Comparison of ENCODE assay signal across 10 cellular contexts in genomic region chr5:1103093-1103492, GRCh38. TPM values are rescaled to one million over a fixed set of nuclear protein-coding genes. Genes with fewer than 3 reads are reported as not detected.
DNase-seq lines count a peak whose midpoint lies in the region; ATAC-seq and TF ChIP-seq lines count a peak whose summit lies in the region.
"Had no signal": no experiment of that assay in that cellular context is flagged by ENCODE, and none has a peak within 500 bp of the region (broad histone marks: within the 10 kb centered on the region; RNA-seq: fewer than 3 reads in every experiment).

No MANE protein-coding gene starts in this region.

- 84 to 90% (median 87%) methylated on average over 5 to 11 of the region's 11 CpGs for WGBS in adrenal gland, 4 donors
- WGBS in liver: 28% methylated on average over 11 of the region's 11 CpGs

- intact Hi-C loops in adrenal gland (cut with DNase I): no loop called here

- H3K4me1 ChIP-seq in adrenal gland (replicated peaks in 1 of 2) (peaks cover 18 to 48% of the 10 kb centered on the region in 2 donors), liver (ENCODE audit: control insufficient read depth in 4 of 4, insufficient read depth in 4 of 4, low read length in 3 of 4) (peaks cover 30 to 93% (median 70%) of the 10 kb centered on the region in 4 donors), subcutaneous abdominal adipose tissue (ENCODE audit: control insufficient read depth in 5 of 5, insufficient read depth in 5 of 5, low read length in 5 of 5) (peaks cover 31 to 77% (median 73%) of the 10 kb centered on the region in 5 donors)

- DNase-seq in activated naive CD4-positive, alpha-beta T cell (lab: John Stamatoyannopoulos, UW): no peak
- DNase-seq in adrenal gland: no peak
- DNase-seq in NCI-H1417 (lab: John Stamatoyannopoulos, UW): no peak
- DNase-seq: RPMI8226; stimulated activated CD8-positive, alpha-beta memory T cell treated with anti-CD3 and anti-CD28 coated beads, Interleukin-4, amount 100 ng/mL, for 48 hours had no signal

- H3K4me3 ChIP-seq in adrenal gland: no peak overlapping the region
- H3K4me3 ChIP-seq in liver (ENCODE audit: low read depth in 1 of 3, low read length in 3 of 3): peak overlapping the region; percentile 41 to 76 (median 71)
- peak overlapping the region; percentile 41 to 60 (median 54) for H3K4me3 ChIP-seq in subcutaneous abdominal adipose tissue (ENCODE audit: low read depth in 1 of 5, low read length in 5 of 5)

- ATAC-seq in HG03045 (IDR thresholded peaks at IDR 0.05; ENCODE audit: unreplicated experiment) (no peak), HG03442 (IDR thresholded peaks at IDR 0.05; ENCODE audit: unreplicated experiment) (no peak)

- no peaks in the 10 kb centered on the region for H3K9me3 Mint-ChIP-seq in activated naive CD4-positive, alpha-beta T cell treated with anti-CD3 and anti-CD28 coated beads, Interleukin-2, amount 50 U/mL, for 24 hours

- H3K27ac ChIP-seq in adrenal gland (peak overlapping the region in 3 of 5 donors; percentile 16 to 69 (median 54)), liver (ENCODE audit: low read depth in 1 of 2, low read length in 2 of 2) (peak overlapping the region; percentile 93 to 96), subcutaneous abdominal adipose tissue (ENCODE audit: low read depth, low read length) (peak overlapping the region; percentile 82)

- no peak for TF ChIP-seq POLR2A in adrenal gland (IDR thresholded peaks at IDR 0.05)

- no peak for TF ChIP-seq RAD21 in liver (IDR thresholded peaks at IDR 0.05)

- H3K27ac Mint-ChIP-seq in activated naive CD4-positive, alpha-beta T cell treated with anti-CD3 and anti-CD28 coated beads, Interleukin-2, amount 50 U/mL, for 24 hours: no peak overlapping the region

- TF ChIP-seq CTCF in adrenal gland (IDR thresholded peaks at IDR 0.05) (no peak), liver (IDR thresholded peaks at IDR 0.05; ENCODE audit: low read depth, low read length, missing input control) (no peak)

- H3K27me3 Mint-ChIP-seq in activated naive CD4-positive, alpha-beta T cell treated with anti-CD3 and anti-CD28 coated beads, Interleukin-2, amount 50 U/mL, for 24 hours: no peaks in the 10 kb centered on the region

- peaks cover 66% of the 10 kb centered on the region for H3K4me1 Mint-ChIP-seq in activated naive CD4-positive, alpha-beta T cell treated with anti-CD3 and anti-CD28 coated beads, Interleukin-2, amount 50 U/mL, for 24 hours

- H3K9me3 ChIP-seq in adrenal gland (replicated peaks in 1 of 3): no peaks in the 10 kb centered on the region
- H3K9me3 ChIP-seq in liver (ENCODE audit: control insufficient read depth in 4 of 4, low read length in 3 of 4): no peaks in the 10 kb centered on the region
- no peaks in the 10 kb centered on the region for H3K9me3 ChIP-seq in subcutaneous abdominal adipose tissue (ENCODE audit: control insufficient read depth in 5 of 5, low read length in 5 of 5)

- H3K36me3 Mint-ChIP-seq in activated naive CD4-positive, alpha-beta T cell treated with anti-CD3 and anti-CD28 coated beads, Interleukin-2, amount 50 U/mL, for 24 hours: no peaks in the 10 kb centered on the region

- peak overlapping the region; percentile 82 for H3K4me3 Mint-ChIP-seq in activated naive CD4-positive, alpha-beta T cell treated with anti-CD3 and anti-CD28 coated beads, Interleukin-2, amount 50 U/mL, for 24 hours

- H3K9ac ChIP-seq in liver (ENCODE audit: low read depth in 1 of 2, low read length in 2 of 2): peak overlapping the region; percentile 2 to 20
- peak overlapping the region in 1 of 5 donors; percentile 75 for H3K9ac ChIP-seq in subcutaneous abdominal adipose tissue (ENCODE audit: low read length in 5 of 5)

- no peaks in the 10 kb centered on the region for H3K36me3 ChIP-seq in adrenal gland (replicated peaks in 1 of 2)
- peaks cover 0 to 1% (median 0%) of the 10 kb centered on the region in 4 donors for H3K36me3 ChIP-seq in liver (ENCODE audit: control insufficient read depth in 4 of 4, insufficient read depth in 3 of 4, low read depth in 1 of 4, low read length in 3 of 4)
- H3K36me3 ChIP-seq in subcutaneous abdominal adipose tissue (ENCODE audit: control insufficient read depth in 5 of 5, insufficient read depth in 5 of 5, low read length in 5 of 5): peaks cover 0 to 4% (median 3%) of the 10 kb centered on the region in 5 donors

- H3K27me3 ChIP-seq in adrenal gland: no peaks in the 10 kb centered on the region
- no peaks in the 10 kb centered on the region for H3K27me3 ChIP-seq in liver (ENCODE audit: control insufficient read depth in 4 of 4, insufficient read depth in 4 of 4, low read length in 3 of 4)
- H3K27me3 ChIP-seq in subcutaneous abdominal adipose tissue (ENCODE audit: control insufficient read depth in 5 of 5, insufficient read depth in 4 of 5, low read length in 5 of 5): peaks cover 0 to 2% (median 0%) of the 10 kb centered on the region in 5 donors

TF ChIP-seq in liver, 16 proteins besides CTCF, POLR2A, EP300 and RAD21:
- TF ChIP-seq JUND (IDR thresholded peaks at IDR 0.05) (no peak), ZBTB33 (IDR thresholded peaks at IDR 0.05) (no peak), YY1 (IDR thresholded peaks at IDR 0.05) (no peak), SP1 (IDR thresholded peaks at IDR 0.05) (no peak), FOXA1 (IDR thresholded peaks at IDR 0.05) (no peak), MAX (IDR thresholded peaks at IDR 0.05) (no peak), TAF1 (conservative IDR thresholded peaks at IDR 0.05) (no peak), EGR1 (IDR thresholded peaks at IDR 0.05; ENCODE audit: low read depth in 2 of 2) (no peak), NR2F2 (IDR thresholded peaks at IDR 0.05) (no peak), FOXA2 (IDR thresholded peaks at IDR 0.05) (no peak), REST (IDR thresholded peaks at IDR 0.05) (no peak)

RNA-seq across cellular contexts. Expression of gene SLC12A7, which starts 8.8 kb away (rescaled TPM):
- total RNA-seq in adrenal gland (10 to 100 TPM; 15.8 to 52.6 (median 30.2) TPM), liver (10 to 100 TPM; 27.1 to 64.2 TPM)
- polyA plus RNA-seq in adrenal gland (10 to 100 TPM in 2 of 3 donors, 1 to 10 TPM in 1; 5.5 to 25.8 (median 18.6) TPM), liver (10 to 100 TPM; 12.3 to 30.8 TPM)

Comparison
In these comparisons a context has a peak if more than half of its experiments do, and no peak if none do; other contexts are left out.
1. H3K4me3 ChIP-seq: peak in liver (3 of 3) and subcutaneous abdominal adipose tissue (5 of 5); none in adrenal gland (0 of 4).
2. Peak in every context shown above with its lines, with median percentiles within 50 percentile points of each other: H3K27ac ChIP-seq.